1 cellular context compared by ENCODE assay signal in the genomic region with DNA sequence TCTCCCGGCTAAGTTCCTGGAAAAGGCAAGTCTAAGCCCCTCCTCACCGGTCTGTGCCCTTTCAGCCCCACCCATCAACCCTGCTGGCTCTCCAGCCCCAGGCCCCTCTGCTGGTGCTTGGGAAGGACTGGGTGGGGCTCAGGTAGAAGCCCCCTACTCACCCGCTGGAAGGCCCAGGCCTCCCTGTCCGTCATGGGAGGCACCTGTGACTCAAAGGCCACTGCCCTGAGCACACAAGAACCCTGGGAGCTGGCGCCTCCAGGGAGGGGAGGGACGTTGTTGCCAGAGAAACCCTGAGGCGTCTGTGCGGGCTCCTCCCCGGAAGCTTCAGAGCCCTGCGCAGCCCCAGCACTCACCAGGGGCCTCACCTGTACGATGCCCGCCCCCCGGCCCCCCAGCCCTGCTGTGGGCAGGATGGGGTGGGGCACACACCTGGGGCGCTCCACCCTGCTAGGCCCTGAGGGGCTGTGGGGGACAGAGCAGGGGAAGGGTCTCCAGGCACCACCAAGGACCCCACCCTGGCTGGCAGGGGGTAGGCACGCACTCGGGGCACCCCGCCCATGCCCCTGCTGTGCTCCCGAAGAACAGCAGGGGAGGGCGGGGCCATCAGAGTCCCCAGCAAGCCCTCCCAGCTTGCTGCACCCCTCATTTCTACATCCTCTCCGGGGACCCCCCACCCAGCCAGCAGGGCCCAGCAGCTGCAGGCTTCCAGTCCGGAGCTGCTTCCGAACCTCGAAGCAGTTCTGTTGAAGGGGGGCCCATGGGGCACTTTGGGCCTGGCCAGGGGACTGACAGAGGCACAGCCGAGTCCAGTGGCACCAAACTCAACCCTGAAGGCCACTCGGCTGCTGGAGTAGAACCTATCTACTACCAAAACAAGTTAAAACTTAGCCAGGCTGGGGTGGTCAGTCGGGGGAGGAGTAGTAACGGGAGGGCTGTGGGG.
TF ChIP-seq lines count a peak whose summit lies in the region.

No MANE protein-coding gene starts in this region.

TF ChIP-seq in H1, 55 proteins besides CTCF, POLR2A, EP300 and RAD21:
- TF ChIP-seq GTF2F1 (IDR thresholded peaks at IDR 0.05; ENCODE audit: borderline replicate concordance, low read depth, low read length), result no peak
- no peak for TF ChIP-seq GABPA (IDR thresholded peaks at IDR 0.05; ENCODE audit: borderline replicate concordance, insufficient read depth, low read length)
TF ChIP-seq in H1: peak in this region for 0.
